ENCODE assay signal across 8 cellular contexts in the genomic region with DNA sequence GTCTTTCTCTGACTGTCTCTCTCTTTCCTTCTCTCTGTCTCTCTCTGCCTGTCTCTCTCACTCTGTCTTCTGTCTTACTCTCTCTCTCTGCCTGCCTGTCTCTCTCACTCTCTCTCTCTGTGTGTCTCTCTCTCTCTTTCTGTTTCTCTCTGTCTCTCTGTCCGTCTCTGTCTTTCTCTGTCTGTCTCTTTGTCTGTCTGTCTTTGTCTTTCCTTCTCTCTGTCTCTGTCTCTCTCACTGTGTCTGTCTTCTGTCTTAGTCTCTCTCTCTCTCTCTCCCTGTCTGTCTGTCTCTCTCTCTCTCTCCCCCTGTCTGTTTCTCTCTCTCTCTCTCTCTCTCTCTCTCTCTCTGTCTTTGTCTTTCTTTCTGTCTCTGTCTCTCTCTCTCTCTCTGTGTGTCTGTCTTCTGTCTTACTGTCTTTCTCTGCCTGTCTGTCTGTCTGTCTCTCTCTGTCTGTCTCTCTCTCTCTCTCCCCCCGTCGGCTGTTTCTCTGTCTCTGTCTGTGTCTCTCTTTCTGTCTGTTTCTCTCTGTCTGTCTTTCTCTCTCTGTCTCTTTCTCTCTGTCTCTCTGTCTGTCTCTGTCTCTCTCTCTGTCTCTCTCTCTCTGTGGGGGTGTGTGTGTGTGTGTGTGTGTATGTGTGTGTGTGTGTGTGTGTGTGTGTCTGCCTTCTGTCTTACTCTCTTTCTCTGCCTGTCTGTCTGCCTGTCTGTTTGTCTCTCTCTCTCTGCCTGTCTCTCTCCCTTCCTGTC.
DNase-seq lines count a peak whose midpoint lies in the region; ATAC-seq and TF ChIP-seq lines count a peak whose summit lies in the region.
"Not testable (repeated sequence)": the region's sequence is repeated elsewhere in the genome, so short reads cannot be mapped to it uniquely, and the experiment has no call there.

No MANE protein-coding gene starts in this region.

- H3K4me1 ChIP-seq in DND-41 (ENCODE audit: insufficient read depth, low read length); heart left ventricle: not testable (repeated sequence)

- WGBS in heart left ventricle, 4 donors, result no CpG with 5 or more reads among the region's 3 CpGs

- H3K9me3 ChIP-seq in DND-41 (ENCODE audit: insufficient read depth, low read length, severe bottlenecking); heart left ventricle: not testable (repeated sequence)

- not testable (repeated sequence) for DNase-seq in DND-41; heart left ventricle; sciatic nerve (ENCODE audit: low spot score)

- not testable (repeated sequence) for H3K4me2 ChIP-seq in DND-41 (ENCODE audit: insufficient read depth, low read length)

- not testable (repeated sequence) for H3K36me3 ChIP-seq in DND-41 (ENCODE audit: insufficient read depth, low read length); heart left ventricle

- ATAC-seq in DND-41 (ENCODE audit: insufficient read depth, low read depth) (peak; percentile 85), GM19324 (IDR thresholded peaks at IDR 0.05; ENCODE audit: low FRiP score, unreplicated experiment) (peak; percentile 92), GM21737 (IDR thresholded peaks at IDR 0.05; ENCODE audit: unreplicated experiment) (peak; percentile 81), HG02973 (IDR thresholded peaks at IDR 0.05; ENCODE audit: unreplicated experiment) (peak; percentile 79), HG03432 (IDR thresholded peaks at IDR 0.05; ENCODE audit: unreplicated experiment) (peak; percentile 86), heart left ventricle (peak; percentile 94 to 98 (median 95)), sciatic nerve (peak; percentile 95)
- ATAC-seq in activated CD4-positive, CD25-positive, alpha-beta regulatory T cell treated with anti-CD3 and anti-CD28 coated beads, Interleukin-2, amount 50 U/mL, for 24 hours, result peak; percentile 80 to 88

- intact Hi-C loops in heart left ventricle (cut with DNase I); sciatic nerve (cut with DNase I): not testable (repeated sequence)

- not testable (repeated sequence) for TF ChIP-seq POLR2A in heart left ventricle (IDR thresholded peaks at IDR 0.05)

- H3K27me3 ChIP-seq in DND-41 (ENCODE audit: insufficient read depth, low read length, poor library complexity); heart left ventricle: not testable (repeated sequence)

- not testable (repeated sequence) for H2AFZ ChIP-seq in DND-41 (ENCODE audit: low read depth, low read length)

- not testable (repeated sequence) for TF ChIP-seq CTCF in DND-41 (IDR thresholded peaks at IDR 0.05; ENCODE audit: borderline replicate concordance, extremely low read depth, low read length, poor library complexity, severe bottlenecking); heart left ventricle (IDR thresholded peaks at IDR 0.05)

- H3K9ac ChIP-seq in DND-41 (ENCODE audit: low read depth, low read length), result not testable (repeated sequence)

- not testable (repeated sequence) for H3K79me2 ChIP-seq in DND-41 (ENCODE audit: insufficient read depth, low read length)

- H4K20me1 ChIP-seq in DND-41 (ENCODE audit: insufficient read depth, low read length), result not testable (repeated sequence)

- H3K4me3 ChIP-seq in DND-41 (ENCODE audit: low read depth in 1 of 2, low read length in 2 of 2); heart left ventricle: not testable (repeated sequence)

- H3K27ac ChIP-seq in DND-41 (ENCODE audit: low read length); heart left ventricle: not testable (repeated sequence)
